1 cellular context compared by ENCODE assay signal in genomic region chr5:157290981-157291711, GRCh38.
TF ChIP-seq lines count a peak whose summit lies in the region.

No MANE protein-coding gene starts in this region.

TF ChIP-seq in HepG2, 621 proteins besides CTCF, POLR2A, EP300 and RAD21 (continued from another document and continues in another):
- TF ChIP-seq ZBTB40 (IDR thresholded peaks at IDR 0.05) (no peak), ZBTB40 (CRISPR knock-in tag; IDR thresholded peaks at IDR 0.05) (no peak; the same call in 1 of the 2 replicates), BHLHE40 (IDR thresholded peaks at IDR 0.05; ENCODE audit: low read length) (peak; percentile 92), CENPX (CRISPR knock-in tag; IDR thresholded peaks at IDR 0.05) (no peak), ZNF570 (CRISPR knock-in tag; IDR thresholded peaks at IDR 0.05; ENCODE audit: borderline replicate concordance) (peak; percentile 31; the same call in 1 of the 2 replicates), ZNF691 (CRISPR knock-in tag; IDR thresholded peaks at IDR 0.05; ENCODE audit: borderline replicate concordance, low read depth) (peak; percentile 83; the same call in 1 of the 2 replicates), FLYWCH1 (CRISPR knock-in tag; IDR thresholded peaks at IDR 0.05) (no peak), ZNF382 (CRISPR knock-in tag; IDR thresholded peaks at IDR 0.05; ENCODE audit: borderline replicate concordance) (no peak), HMG20A (CRISPR knock-in tag; IDR thresholded peaks at IDR 0.05; ENCODE audit: borderline replicate concordance) (peak; percentile 92), TBX3 (IDR thresholded peaks at IDR 0.05; ENCODE audit: borderline replicate concordance) (peak; percentile 94), ZC3H13 (CRISPR knock-in tag; IDR thresholded peaks at IDR 0.05) (peak; percentile 46; the same call in 1 of the 2 replicates), ZNF367 (CRISPR knock-in tag; IDR thresholded peaks at IDR 0.05; ENCODE audit: borderline replicate concordance) (no peak), NFKBIZ (CRISPR knock-in tag; IDR thresholded peaks at IDR 0.05) (peak; percentile 89; the same call in 1 of the 2 replicates), ZNF18 (CRISPR knock-in tag; IDR thresholded peaks at IDR 0.05; ENCODE audit: insufficient replicate concordance) (no peak), KLF11 (CRISPR knock-in tag; IDR thresholded peaks at IDR 0.05) (peak; percentile 95), GLMP (CRISPR knock-in tag; IDR thresholded peaks at IDR 0.05; ENCODE audit: borderline replicate concordance) (no peak), HNRNPH1 (optimal IDR thresholded peaks at IDR 0.05; ENCODE audit: low read depth, low read length) (no peak), ZNF333 (CRISPR knock-in tag; IDR thresholded peaks at IDR 0.05; ENCODE audit: borderline replicate concordance) (no peak), ZNF607 (CRISPR knock-in tag; IDR thresholded peaks at IDR 0.05; ENCODE audit: borderline replicate concordance) (peak; percentile 88; the same call in 1 of the 2 replicates), ZMYM4 (CRISPR knock-in tag; IDR thresholded peaks at IDR 0.05) (peak; percentile 98), GZF1 (CRISPR knock-in tag; IDR thresholded peaks at IDR 0.05) (no peak), SMYD3 (CRISPR knock-in tag; IDR thresholded peaks at IDR 0.05) (peak; percentile 96), ZBTB34 (CRISPR knock-in tag; IDR thresholded peaks at IDR 0.05) (peak; percentile 93), ZNF282 (IDR thresholded peaks at IDR 0.05; ENCODE audit: partially characterized antibody) (no peak), POGZ (CRISPR knock-in tag; IDR thresholded peaks at IDR 0.05) (peak; percentile 94), GPN1 (CRISPR knock-in tag; IDR thresholded peaks at IDR 0.05; ENCODE audit: borderline replicate concordance) (no peak), PCBP1 (IDR thresholded peaks at IDR 0.05; ENCODE audit: borderline replicate concordance, low read depth, low read length) (no peak), DRAP1 (CRISPR knock-in tag; IDR thresholded peaks at IDR 0.05) (peak; percentile 70), ZSCAN12 (CRISPR knock-in tag; IDR thresholded peaks at IDR 0.05) (no peak), ZNF280D (CRISPR knock-in tag; IDR thresholded peaks at IDR 0.05) (peak; percentile 89; the same call in 1 of the 2 replicates), ZNF646 (CRISPR knock-in tag; IDR thresholded peaks at IDR 0.05) (no peak), NR2F2 (IDR thresholded peaks at IDR 0.05; ENCODE audit: borderline replicate concordance, low read depth) (peak; percentile 72; the same call in 1 of the 2 replicates), DNMT3B (CRISPR knock-in tag; conservative IDR thresholded peaks at IDR 0.05) (no peak), ZNF10 (CRISPR knock-in tag; IDR thresholded peaks at IDR 0.05; ENCODE audit: borderline replicate concordance, low read depth) (no peak)
